Comparison of ENCODE assay signal across 25 cellular contexts in genomic region chr12:14057895-14058294, GRCh38.
DNase-seq lines count a peak whose midpoint lies in the region; ATAC-seq, FAIRE-seq and TF ChIP-seq lines count a peak whose summit lies in the region.
"Had no signal": no experiment of that assay in that cellular context is flagged by ENCODE, and none has a peak within 500 bp of the region (broad histone marks: within the 10 kb centered on the region; RNA-seq: fewer than 3 reads in every experiment).

No MANE protein-coding gene starts in this region.

- no peaks in the 10 kb centered on the region for H4K20me1 ChIP-seq in GM23338 (replicated peaks; ENCODE audit: insufficient read depth)

- no peaks in the 10 kb centered on the region for H3F3A ChIP-seq in GM23338 (replicated peaks; ENCODE audit: low read depth)

- no peaks in the 10 kb centered on the region for H3K9me3 Mint-ChIP-seq in GM23338
- H3K9me3 Mint-ChIP-seq: CD8-positive, alpha-beta T cell; H9; IgD-negative memory B cell had no signal

- no peak for FAIRE-seq in D721Med (lab: Jason Lieb, UNC)
- FAIRE-seq: GM12892 had no signal

- no peaks in the 10 kb centered on the region for H3K4me1 Mint-ChIP-seq in GM23338
- H3K4me1 Mint-ChIP-seq: B cell, H9, IgD-negative memory B cell had no signal

- H3K4me2 ChIP-seq in GM23338: no peak overlapping the region

- no peaks in the 10 kb centered on the region for H3K9me3 ChIP-seq in WERI-Rb-1 (ENCODE audit: severe bottlenecking)
- H3K9me3 ChIP-seq: Caco-2 had no signal

- H3K79me2 ChIP-seq in GM23338 (replicated peaks; ENCODE audit: insufficient read depth): no peaks in the 10 kb centered on the region

- H3K4me3 Mint-ChIP-seq in GM23338: no peak overlapping the region
- H3K4me3 Mint-ChIP-seq: B cell; CD8-positive, alpha-beta T cell; H9; HFFc6; IgD-negative memory B cell had no signal

- H2AFZ ChIP-seq in GM23338: 0 out of 2 replicates have a peak overlapping the region, but pooled peaks have one; percentile 59

- H3K4me3 ChIP-seq in GM23338 (no peak overlapping the region), H7 (ENCODE audit: insufficient read depth, low read depth, low read length) (no peak overlapping the region), WERI-Rb-1 (ENCODE audit: low read depth, low read length) (no peak overlapping the region)
- H3K4me3 ChIP-seq: SK-N-MC had no signal

- H3K36me3 ChIP-seq in GM23338 (ENCODE audit: insufficient read depth): no peaks in the 10 kb centered on the region
- no peaks in the 10 kb centered on the region for H3K36me3 ChIP-seq in H7 (replicated peaks; ENCODE audit: control insufficient read depth, insufficient read depth, low read length)
- no peaks in the 10 kb centered on the region for H3K36me3 ChIP-seq in WERI-Rb-1

- H3K27ac Mint-ChIP-seq in GM23338: no peak overlapping the region
- H3K27ac Mint-ChIP-seq: B cell; CD8-positive, alpha-beta T cell; H9; HFFc6 had no signal

- H3K9me2 ChIP-seq in GM23338 (ENCODE audit: insufficient read depth): no peaks in the 10 kb centered on the region; the same call in 1 of the 2 replicates

- H3K4me1 ChIP-seq in GM23338 (ENCODE audit: insufficient read depth): no peaks in the 10 kb centered on the region
- H3K4me1 ChIP-seq: Caco-2 had no signal

- no peaks in the 10 kb centered on the region for H3K36me3 Mint-ChIP-seq in GM23338 (ENCODE audit: low read depth)
- H3K36me3 Mint-ChIP-seq: CD8-positive, alpha-beta T cell; IgD-negative memory B cell had no signal

- DNase-seq in GM23338 (ENCODE audit: low spot score) (no peak), H7 (peak; percentile 8), WERI-Rb-1 (peak; percentile 30), iPS-NIHi11 (ENCODE audit: low spot score) (peak; percentile 33), D721Med (ENCODE audit: insufficient read length, low spot score) (no peak), DMS 273 treated with DMSO at 0.1 percent for 48 hours (lab: John Stamatoyannopoulos, UW) (no peak)
- DNase-seq: Caco-2; CD8-positive, alpha-beta T cell; DMS79 treated with DMSO at 0.1 percent for 48 hours; H9; HFFc6; NCI-H1105; NCI-H146; NCI-H1930; NCI-H2107; NCI-H526 treated with DMSO at 0.1 percent for 48 hours; RPMI8226; SHP77 treated with DMSO at 0.1 percent for 48 hours had no signal

- peaks cover 4% of the 10 kb centered on the region for H3K27me3 Mint-ChIP-seq in GM23338 (ENCODE audit: insufficient read depth, low read depth, poor library complexity)
- H3K27me3 Mint-ChIP-seq: IgD-negative memory B cell had no signal

- peak; percentile 58 for ATAC-seq in GM23338
- ATAC-seq in HG03378 (IDR thresholded peaks at IDR 0.05; ENCODE audit: unreplicated experiment): no peak
- ATAC-seq in HG03520 (IDR thresholded peaks at IDR 0.05; ENCODE audit: unreplicated experiment): no peak
- ATAC-seq: CD8-positive, alpha-beta T cell had no signal

- TF ChIP-seq CTCF in GM23338 (conservative IDR thresholded peaks at IDR 0.05; ENCODE audit: low read depth in 2 of 2) (peak in 1 of 2 experiments; percentile 57; a peak in 2 of 4 replicates), WERI-Rb-1 (IDR thresholded peaks at IDR 0.05; ENCODE audit: low read depth, low read length) (0 out of 2 replicates have a peak, but pooled peaks have one; percentile 32), D721Med (IDR thresholded peaks at IDR 0.05; ENCODE audit: insufficient read depth, missing control alignments) (no peak)

- H3K27ac ChIP-seq in GM23338 (ENCODE audit: low read depth) (no peak overlapping the region), WERI-Rb-1 (peak overlapping the region; percentile 49)
- H3K27ac ChIP-seq: C4-2B, SK-N-MC had no signal

- H3K27me3 ChIP-seq in GM23338 (ENCODE audit: insufficient read depth): no peaks in the 10 kb centered on the region
- no peaks in the 10 kb centered on the region for H3K27me3 ChIP-seq in H7 (ENCODE audit: control insufficient read depth, insufficient read depth, low read length)
- H3K27me3 ChIP-seq in WERI-Rb-1 (ENCODE audit: insufficient read depth, low read depth, severe bottlenecking): no peaks in the 10 kb centered on the region

TF ChIP-seq in GM23338, 12 proteins besides CTCF, POLR2A, EP300 and RAD21 (continues in another document):
- TF ChIP-seq REST (IDR thresholded peaks at IDR 0.05; ENCODE audit: unreplicated experiment) (no peak), ZNF462 (CRISPR knock-in tag; IDR thresholded peaks at IDR 0.05) (no peak)

Comparison
In these comparisons a context has a peak if more than half of its experiments do, and no peak if none do; other contexts are left out.
1. DNase-seq: peak in H7 (single experiment), WERI-Rb-1 (single experiment) and iPS-NIHi11 (single experiment); none in GM23338 (single experiment), D721Med (single experiment) and DMS 273 treated with DMSO at 0.1 percent for 48 hours (single experiment).